In genomic region chr3:129528589-129529100, GRCh38 we compare ENCODE assay signal across 20 cellular contexts. TPM values are rescaled to one million over a fixed set of nuclear protein-coding genes. Genes with fewer than 3 reads are reported as not detected.
DNase-seq lines count a peak whose midpoint lies in the region; FAIRE-seq and TF ChIP-seq lines count a peak whose summit lies in the region.
"Had no signal": no experiment of that assay in that cellular context is flagged by ENCODE, and none has a peak within 500 bp of the region (broad histone marks: within the 10 kb centered on the region; RNA-seq: fewer than 3 reads in every experiment).

Gene RHO, plus strand, starts transcription at chr3:129528639. Its CDS starts 95 bp downstream, at chr3:129528734.

- peaks cover 2% of the 10 kb centered on the region; the same call in 1 of the 2 replicates for H3K23me2 ChIP-seq in H1 (ENCODE audit: low read depth, low read length)

- H2BK20ac ChIP-seq in H1 (ENCODE audit: low read length): peak within 1 kb of the TSS; percentile 66; the same call in 1 of the 2 replicates

- H3K4me2 ChIP-seq in H1 (ENCODE audit: insufficient read depth in 1 of 2, low read depth in 2 of 2, low read length in 2 of 2): no peak within 1 kb of the TSS
- no peak within 1 kb of the TSS for H3K4me2 ChIP-seq in neural progenitor cell

- no peak within 1 kb of the TSS for H4K5ac ChIP-seq in H1 (ENCODE audit: insufficient read length, low read depth, low read length)

- H3K9me3 ChIP-seq in H1 (ENCODE audit: insufficient read depth in 2 of 2, low read depth in 1 of 2, low read length in 1 of 2) (no peaks in the 10 kb centered on the region), neural progenitor cell (ENCODE audit: low read depth) (no peaks in the 10 kb centered on the region)
- H3K9me3 ChIP-seq: BE2C had no signal

- WGBS in H1 (ENCODE audit: extremely low coverage in 1 of 2, insufficient coverage in 1 of 2, insufficient read length in 1 of 2, insufficient replicate concordance in 2 of 2, low coverage in 1 of 2, low lambda C conversion rate in 2 of 2, missing lambda C conversion rate in 1 of 2), 2 experiments: 95% methylated on average over 18 of the region's 18 CpGs; no CpG with 5 or more reads in 1 of the 2 experiments

- CTCF ChIA-PET in activated naive CD4-positive, alpha-beta T cell treated with anti-CD3 and anti-CD28 coated beads for 36 hours (lab: Charles Lee): interaction anchor here (1.2 kb wide), 1 partner anchor 38 kb away, joined by 3 read pairs; no protein-coding TSS in a partner anchor
- CTCF ChIA-PET in H1 (lab: Charles Lee; ENCODE audit: partially characterized antibody): interaction anchor here (0.7 to 2.5 kb wide), 6 partner anchors 10 to 100 kb away, joined by 3 to 7 read pairs (median 3); no protein-coding TSS in a partner anchor

- no peak within 1 kb of the TSS for H3K23ac ChIP-seq in H1 (ENCODE audit: insufficient read length)

- POLR2A ChIA-PET in H1 (lab: Charles Lee; ENCODE audit: partially characterized antibody): interaction anchor here (2.7 kb wide), 1 partner anchor 10 kb away, joined by 12 read pairs; no protein-coding TSS in a partner anchor

- H2BK15ac ChIP-seq in H1 (ENCODE audit: low read length): peak within 1 kb of the TSS; percentile 81; the same call in 1 of the 2 replicates

- no peaks in the 10 kb centered on the region for H3K4me1 Mint-ChIP-seq in activated naive CD4-positive, alpha-beta T cell treated with anti-CD3 and anti-CD28 coated beads for 36 hours (ENCODE audit: low read depth)
- H3K4me1 Mint-ChIP-seq in neural progenitor cell (peaks cover 28% of the 10 kb centered on the region), immature natural killer cell (peaks cover 0 to 1% of the 10 kb centered on the region in 2 donors)

- no peaks in the 10 kb centered on the region for H3K27me3 Mint-ChIP-seq in activated naive CD4-positive, alpha-beta T cell treated with anti-CD3 and anti-CD28 coated beads for 36 hours (ENCODE audit: low read depth)
- H3K27me3 Mint-ChIP-seq in neural progenitor cell (ENCODE audit: insufficient read depth, low read depth) (peaks cover 6% of the 10 kb centered on the region), immature natural killer cell (ENCODE audit: low read depth in 3 of 3) (peaks cover 2 to 5% (median 4%) of the 10 kb centered on the region in 3 donors)

- H3K27ac Mint-ChIP-seq in activated naive CD4-positive, alpha-beta T cell treated with anti-CD3 and anti-CD28 coated beads for 36 hours: peak within 1 kb of the TSS; percentile 30
- H3K27ac Mint-ChIP-seq in neural progenitor cell (peak within 1 kb of the TSS; percentile 73), immature natural killer cell (peak within 1 kb of the TSS in 2 of 6 donors; percentile 35 to 49)

- H2BK5ac ChIP-seq in H1 (ENCODE audit: low read depth, low read length): no peak within 1 kb of the TSS

- H3K9me3 Mint-ChIP-seq in activated naive CD4-positive, alpha-beta T cell treated with anti-CD3 and anti-CD28 coated beads for 36 hours: no peaks in the 10 kb centered on the region
- H3K9me3 Mint-ChIP-seq in neural progenitor cell: peaks cover 2% of the 10 kb centered on the region
- H3K9me3 Mint-ChIP-seq in immature natural killer cell: no peaks in the 10 kb centered on the region

- no peak for FAIRE-seq in H1 (lab: Jason Lieb, UNC)
- FAIRE-seq: G401.6 had no signal

- H3K79me2 ChIP-seq in H1 (ENCODE audit: control insufficient read depth in 1 of 2, insufficient read depth in 2 of 2, low read length in 2 of 2): no peaks in the 10 kb centered on the region
- no peaks in the 10 kb centered on the region for H3K79me2 ChIP-seq in neural progenitor cell (ENCODE audit: low read depth)

- H3K56ac ChIP-seq in H1 (replicated peaks; ENCODE audit: insufficient read length, low read depth, low read length): no peak within 1 kb of the TSS

- H4K8ac ChIP-seq in H1 (ENCODE audit: extremely low read depth, insufficient read depth, low read length): peak within 1 kb of the TSS; percentile 31; the same call in 1 of the 2 replicates

- H3K27ac ChIP-seq in H1 (ENCODE audit: low read depth, low read length) (no peak within 1 kb of the TSS), neural progenitor cell (no peak within 1 kb of the TSS)
- H3K27ac ChIP-seq: 22Rv1 had no signal

- H3K27me3 ChIP-seq in H1 (replicated peaks in 1 of 4; ENCODE audit: control insufficient read depth in 3 of 4, extremely low read depth in 1 of 4, insufficient read depth in 3 of 4, low read length in 3 of 4) (no peaks in the 10 kb centered on the region), neural progenitor cell (no peaks in the 10 kb centered on the region)
- H3K27me3 ChIP-seq: BE2C had no signal

- H3K4me1 ChIP-seq in H1 (replicated peaks in 1 of 4; ENCODE audit: control insufficient read depth in 3 of 4, insufficient read depth in 4 of 4, low read length in 3 of 4): peaks cover 3 to 21% (median 9%) of the 10 kb centered on the region in 4 experiments
- peaks cover 26% of the 10 kb centered on the region for H3K4me1 ChIP-seq in neural progenitor cell
- H3K4me1 ChIP-seq: BE2C had no signal

- no peak within 1 kb of the TSS for H3K4me3 ChIP-seq in H1 (ENCODE audit: extremely low read depth in 1 of 4, insufficient read depth in 2 of 4, low read depth in 3 of 4, low read length in 4 of 4)
- no peak within 1 kb of the TSS for H3K4me3 ChIP-seq in neural progenitor cell

- H4K91ac ChIP-seq in H1 (replicated peaks; ENCODE audit: insufficient read length, low read length): peak within 1 kb of the TSS; percentile 38

- TF ChIP-seq POLR2A in H1 (IDR thresholded peaks at IDR 0.05; ENCODE audit: control extremely low read depth in 1 of 2, low read depth in 2 of 2, low read length in 2 of 2): no peak

- TF ChIP-seq CTCF in H1 (IDR thresholded peaks at IDR 0.05; ENCODE audit: control extremely low read depth in 1 of 3, insufficient read depth in 1 of 3, low read depth in 1 of 3, low read length in 3 of 3) (no peak), neural progenitor cell (IDR thresholded peaks at IDR 0.05) (no peak)

- H3K79me1 ChIP-seq in H1 (ENCODE audit: low read depth, low read length): no peaks in the 10 kb centered on the region

- H3K4me3 Mint-ChIP-seq in activated naive CD4-positive, alpha-beta T cell treated with anti-CD3 and anti-CD28 coated beads for 36 hours: no peak within 1 kb of the TSS
- peak within 1 kb of the TSS; percentile 39 for H3K4me3 Mint-ChIP-seq in neural progenitor cell
- no peak within 1 kb of the TSS for H3K4me3 Mint-ChIP-seq in immature natural killer cell

- H3K14ac ChIP-seq in H1 (ENCODE audit: insufficient read length): no peak within 1 kb of the TSS

- no peak within 1 kb of the TSS for H3K4ac ChIP-seq in H1 (replicated peaks; ENCODE audit: insufficient read length, low read depth, low read length)

- no peaks in the 10 kb centered on the region for H3K36me3 Mint-ChIP-seq in activated naive CD4-positive, alpha-beta T cell treated with anti-CD3 and anti-CD28 coated beads for 36 hours (ENCODE audit: low read depth)
- no peaks in the 10 kb centered on the region for H3K36me3 Mint-ChIP-seq in neural progenitor cell
- no peaks in the 10 kb centered on the region for H3K36me3 Mint-ChIP-seq in immature natural killer cell

- peaks cover 5% of the 10 kb centered on the region for H3F3A ChIP-seq in neural progenitor cell (ENCODE audit: low read depth)

- H4K20me1 ChIP-seq in H1 (replicated peaks in 1 of 2; ENCODE audit: control insufficient read depth in 1 of 2, insufficient read depth in 2 of 2, low read length in 2 of 2): no peaks in the 10 kb centered on the region
- H4K20me1 ChIP-seq in neural progenitor cell (ENCODE audit: low read depth): no peaks in the 10 kb centered on the region

- H2AFZ ChIP-seq in H1 (ENCODE audit: low read length): no peak within 1 kb of the TSS
- H2AFZ ChIP-seq in neural progenitor cell (replicated peaks): no peak within 1 kb of the TSS

- H3K9ac ChIP-seq in H1 (replicated peaks in 1 of 4; ENCODE audit: extremely low read depth in 1 of 4, low read depth in 3 of 4, low read length in 3 of 4) (no peak within 1 kb of the TSS), neural progenitor cell (no peak within 1 kb of the TSS)

- TF ChIP-seq RAD21 in H1 (IDR thresholded peaks at IDR 0.05 in 1 of 2, conservative IDR thresholded peaks at IDR 0.05 in 1 of 2; ENCODE audit: low read depth in 2 of 2, low read length in 2 of 2): no peak

- intact Hi-C loops in activated naive CD4-positive, alpha-beta T cell treated with anti-CD3 and anti-CD28 coated beads for 36 hours (cut with micrococcal nuclease): no loop called here

- no peak for TF ChIP-seq EP300 in H1 (IDR thresholded peaks at IDR 0.05; ENCODE audit: borderline replicate concordance in 1 of 2, low read depth in 2 of 2, low read length in 2 of 2)

- no peak within 1 kb of the TSS for H2BK120ac ChIP-seq in H1 (replicated peaks; ENCODE audit: low read depth, low read length)

- no peak for DNase-seq in activated naive CD4-positive, alpha-beta T cell treated with anti-CD3 and anti-CD28 coated beads for 36 hours
- DNase-seq in activated naive CD4-positive, alpha-beta T cell (lab: John Stamatoyannopoulos, UW): no peak
- DNase-seq in H1 (ENCODE audit: low read depth in 1 of 2, low spot score in 2 of 2): no peak
- no peak for DNase-seq in neural progenitor cell (ENCODE audit: low spot score)
- no peak for DNase-seq in immature natural killer cell
- DNase-seq in stimulated activated CD4-positive, alpha-beta T cell treated with anti-CD3 and anti-CD28 coated beads, Interleukin-4, amount 100 ng/mL, for 1 hour: no peak
- DNase-seq in midbrain (lab: John Stamatoyannopoulos, UW): no peak
- DNase-seq in activated T-cell treated with anti-CD3 and anti-CD28 coated beads, Interleukin-2, amount 50 U/mL, for 48 hours: no peak
- DNase-seq: BE2C, DND-41, HCEC 1CT, NCI-H1105 treated with DMSO at 0.1 percent for 48 hours, NCI-H1694 treated with DMSO at 0.1 percent for 48 hours, NCI-H446, NCI-H748 treated with DMSO at 0.1 percent for 48 hours, OCI-M1 had no signal

- H2AK5ac ChIP-seq in H1 (ENCODE audit: low read depth, low read length): no peak within 1 kb of the TSS

- H2BK12ac ChIP-seq in H1 (ENCODE audit: low read depth, low read length): peak within 1 kb of the TSS; percentile 92; the same call in 1 of the 2 replicates

- H3K18ac ChIP-seq in H1 (ENCODE audit: extremely low read depth, low read length): peak within 1 kb of the TSS; percentile 90; the same call in 1 of the 2 replicates

- H3K36me3 ChIP-seq in H1 (ENCODE audit: control insufficient read depth in 2 of 4, insufficient read depth in 4 of 4, low read length in 3 of 4) (no peaks in the 10 kb centered on the region), neural progenitor cell (no peaks in the 10 kb centered on the region)
- H3K36me3 ChIP-seq: BE2C had no signal

RNA-seq across cellular contexts. Expression of gene RHO, which starts in this region (rescaled TPM):
- not detected for total RNA-seq in activated naive CD4-positive, alpha-beta T cell treated with anti-CD3 and anti-CD28 coated beads for 36 hours
- not detected in 2 replicates for total RNA-seq in H1 (2021; fragmentation: NEBNext Ultra II Directional; extraction: Animal tissue kit (Norgen Biotek cat#: 25700))
- polyA plus RNA-seq in H1 (2011; rRNA removed) (not detected in 2 replicates), immature natural killer cell (not detected)
- polyA plus RNA-seq in H1 (2011; cell fraction: cytosol; rRNA removed): not detected
- not detected for polyA plus RNA-seq in H1 (2011; cell fraction: nucleus; rRNA removed)
- not detected in 4 replicates for polyA plus RNA-seq in H1 (2012, experiment 1 of 2)
- polyA plus RNA-seq in H1 (2012, experiment 2 of 2): not detected
- not detected for polyA plus RNA-seq in H1 (2013, experiment 1 of 2)
- polyA plus RNA-seq in H1 (2013, experiment 2 of 2): not detected
- not detected in 2 replicates for polyA minus RNA-seq in H1 (2011; rRNA and poly(A)+ RNA removed)
- not detected for polyA minus RNA-seq in H1 (2011; cell fraction: cytosol; rRNA and poly(A)+ RNA removed)
- 0.20 TPM for polyA minus RNA-seq in H1 (2011; cell fraction: nucleus; rRNA and poly(A)+ RNA removed)
- total RNA-seq in neural progenitor cell (ENCODE audit: low replicate concordance): not detected in 2 replicates
- total RNA-seq: RPMI7951 had no signal
- polyA plus RNA-seq: AG04450 had no signal
